ENCODE assay signal across 8 cellular contexts in the genomic region with DNA sequence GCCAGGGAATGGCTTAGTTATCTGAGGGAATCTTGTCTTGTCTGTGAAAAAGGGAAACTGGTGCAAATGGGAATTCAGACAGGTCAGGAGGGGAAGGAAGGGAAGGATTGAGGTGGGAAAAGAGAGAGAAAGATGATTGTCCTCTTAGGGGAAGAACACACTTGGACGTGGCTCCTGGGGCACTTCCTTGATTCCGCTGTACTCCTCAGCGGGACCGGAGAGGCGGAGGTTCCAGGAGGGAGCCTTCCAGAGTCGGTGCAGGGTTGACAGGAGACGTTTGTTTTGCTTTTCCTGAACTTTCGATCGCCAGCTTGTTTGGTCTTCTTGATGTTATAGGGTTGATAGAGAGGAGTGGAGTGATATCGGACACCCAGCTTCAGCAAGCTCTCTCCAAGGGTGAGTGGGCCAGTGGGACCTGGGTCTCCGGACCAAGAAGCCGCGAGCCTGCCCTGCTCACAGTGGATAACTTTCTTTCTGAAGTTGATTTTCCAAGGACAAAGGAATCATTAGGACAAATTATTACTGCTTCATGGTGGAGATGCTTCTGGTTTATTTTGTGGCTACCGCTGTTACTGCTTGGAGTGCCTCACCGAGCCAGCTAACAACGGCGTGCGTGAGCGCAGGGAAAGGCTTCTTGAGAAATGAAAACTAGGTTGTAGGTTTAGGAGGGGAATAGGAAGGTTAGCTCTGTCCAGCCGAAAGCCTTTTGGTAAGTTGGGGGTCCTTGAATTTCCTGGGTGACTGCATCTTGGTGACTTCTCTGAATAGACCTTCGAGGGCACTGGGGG. TPM values are rescaled to one million over a fixed set of nuclear protein-coding genes. Genes with fewer than 3 reads are reported as not detected.
DNase-seq lines count a peak whose midpoint lies in the region; ATAC-seq and TF ChIP-seq lines count a peak whose summit lies in the region.
"Not testable (repeated sequence)": the region's sequence is repeated elsewhere in the genome, so short reads cannot be mapped to it uniquely, and the experiment has no call there.

No MANE protein-coding gene starts in this region.

- not testable (repeated sequence) for H3K27me3 ChIP-seq in H9 (ENCODE audit: insufficient read depth, low read length); Peyer's patch; iPS-18a (ENCODE audit: control insufficient read depth, insufficient read depth, low read length)

- peak overlapping the region; percentile 63 to 74; a peak in 4 of 5 replicates for H3K4me3 Mint-ChIP-seq in H9
- peak overlapping the region; percentile 76 for H3K4me3 Mint-ChIP-seq in activated T-helper 1 cell treated with anti-CD3 and anti-CD28 coated beads, Interleukin-12 subunit alpha, Interleukin-12 subunit beta, Interleukin-2, Interleukin-4 antibody, amounts not matched to agents 30 ng/mL and 10 ng/mL and 1 ng/mL, durations not matched to agents 14 hours and 24 hours and 36 hours
- peak overlapping the region; percentile 67 for H3K4me3 Mint-ChIP-seq in central memory CD8-positive, alpha-beta T cell
- H3K4me3 Mint-ChIP-seq in naive thymus-derived CD8-positive, alpha-beta T cell = peak overlapping the region; percentile 33 to 83 (median 62)

- H3K4me3 ChIP-seq in AG10803 (ENCODE audit: low read length) (peak overlapping the region; percentile 13; the same call in 1 of the 2 replicates), Peyer's patch (peak overlapping the region in 2 of 4 donors; percentile 5 to 43), iPS-18a (ENCODE audit: low read length) (peak overlapping the region; percentile 27)

- H3K18ac ChIP-seq in H9 (ENCODE audit: insufficient read length, low read depth, low read length) = not testable (repeated sequence)

- H2BK15ac ChIP-seq in H9 (ENCODE audit: low read depth, low read length) = not testable (repeated sequence)

- no CpG with 5 or more reads among the region's 21 CpGs for WGBS in H9 (ENCODE audit: extremely low coverage, insufficient read length, low lambda C conversion rate)

- H4K8ac ChIP-seq in H9 (replicated peaks; ENCODE audit: insufficient read length, low read depth, low read length) = not testable (repeated sequence)

- H2AK5ac ChIP-seq in H9 (ENCODE audit: insufficient read length, low read length) = not testable (repeated sequence)

- H2BK20ac ChIP-seq in H9 (ENCODE audit: low read depth, low read length, poor library complexity, severe bottlenecking) = not testable (repeated sequence)

- not testable (repeated sequence) for H3K27ac ChIP-seq in H9 (ENCODE audit: insufficient read length, low read depth, low read length); iPS-18a (ENCODE audit: low read length)
- H3K27ac ChIP-seq in Peyer's patch = peak overlapping the region in 1 of 4 donors; percentile 20

- not testable (repeated sequence) for H3K36me3 Mint-ChIP-seq in H9 (ENCODE audit: insufficient read depth in 1 of 3, low read depth in 3 of 3); activated T-helper 1 cell treated with anti-CD3 and anti-CD28 coated beads, Interleukin-12 subunit alpha, Interleukin-12 subunit beta, Interleukin-2, Interleukin-4 antibody, amounts not matched to agents 30 ng/mL and 10 ng/mL and 1 ng/mL, durations not matched to agents 14 hours and 24 hours and 36 hours (ENCODE audit: low read depth); central memory CD8-positive, alpha-beta T cell (ENCODE audit: insufficient read depth); naive thymus-derived CD8-positive, alpha-beta T cell

- H2BK12ac ChIP-seq in H9 (ENCODE audit: insufficient read length, low read depth, low read length) = not testable (repeated sequence)

- H3K79me1 ChIP-seq in H9 (ENCODE audit: insufficient read depth, low read depth, low read length, poor library complexity, severe bottlenecking) = not testable (repeated sequence)

- not testable (repeated sequence) for H3K4ac ChIP-seq in H9 (ENCODE audit: low read depth, low read length)

- intact Hi-C loops in activated T-helper 1 cell treated with anti-CD3 and anti-CD28 coated beads, Interleukin-12 subunit alpha, Interleukin-12 subunit beta, Interleukin-2, Interleukin-4 antibody, amounts not matched to agents 30 ng/mL and 10 ng/mL and 1 ng/mL, durations not matched to agents 14 hours and 24 hours and 36 hours (cut with micrococcal nuclease) = not testable (repeated sequence)

- H4K20me1 ChIP-seq in H9 (ENCODE audit: control insufficient read depth, insufficient read depth, insufficient read length) = not testable (repeated sequence)

- H3K4me1 Mint-ChIP-seq in H9; central memory CD8-positive, alpha-beta T cell: not testable (repeated sequence)
- peaks cover 32% of the 10 kb centered on the region for H3K4me1 Mint-ChIP-seq in activated T-helper 1 cell treated with anti-CD3 and anti-CD28 coated beads, Interleukin-12 subunit alpha, Interleukin-12 subunit beta, Interleukin-2, Interleukin-4 antibody, amounts not matched to agents 30 ng/mL and 10 ng/mL and 1 ng/mL, durations not matched to agents 14 hours and 24 hours and 36 hours (ENCODE audit: low read depth)
- peaks cover 0 to 14% (median 5%) of the 10 kb centered on the region in 4 donors for H3K4me1 Mint-ChIP-seq in naive thymus-derived CD8-positive, alpha-beta T cell

- H2BK120ac ChIP-seq in H9 (ENCODE audit: low read depth, low read length, poor library complexity, severe bottlenecking) = not testable (repeated sequence)

- not testable (repeated sequence) for H3K4me1 ChIP-seq in H9 (ENCODE audit: insufficient read depth, low read length); Peyer's patch; iPS-18a (ENCODE audit: control insufficient read depth, low read depth, low read length)

- not testable (repeated sequence) for H3K9me3 Mint-ChIP-seq in H9; activated T-helper 1 cell treated with anti-CD3 and anti-CD28 coated beads, Interleukin-12 subunit alpha, Interleukin-12 subunit beta, Interleukin-2, Interleukin-4 antibody, amounts not matched to agents 30 ng/mL and 10 ng/mL and 1 ng/mL, durations not matched to agents 14 hours and 24 hours and 36 hours; central memory CD8-positive, alpha-beta T cell; naive thymus-derived CD8-positive, alpha-beta T cell

- POLR2A ChIA-PET in naive thymus-derived CD8-positive, alpha-beta T cell (lab: Charles Lee) = not testable (repeated sequence)

- H3T11ph ChIP-seq in H9 (ENCODE audit: low read length) = not testable (repeated sequence)

- H3K4me2 ChIP-seq in H9 (ENCODE audit: insufficient read depth, insufficient read length, low read length) = peak overlapping the region; percentile 39

- not testable (repeated sequence) for H3K27ac Mint-ChIP-seq in H9; central memory CD8-positive, alpha-beta T cell (ENCODE audit: low read depth)
- peak overlapping the region; percentile 66 for H3K27ac Mint-ChIP-seq in activated T-helper 1 cell treated with anti-CD3 and anti-CD28 coated beads, Interleukin-12 subunit alpha, Interleukin-12 subunit beta, Interleukin-2, Interleukin-4 antibody, amounts not matched to agents 30 ng/mL and 10 ng/mL and 1 ng/mL, durations not matched to agents 14 hours and 24 hours and 36 hours
- H3K27ac Mint-ChIP-seq in naive thymus-derived CD8-positive, alpha-beta T cell = peak overlapping the region in 7 of 10 donors; percentile 13 to 88 (median 77)

- not testable (repeated sequence) for H3K14ac ChIP-seq in H9 (ENCODE audit: insufficient read depth, low read length)

- not testable (repeated sequence) for H3K36me3 ChIP-seq in Peyer's patch; iPS-18a (ENCODE audit: control insufficient read depth, low read depth, low read length)

- H4K5ac ChIP-seq in H9 (ENCODE audit: insufficient read length, low read depth, low read length) = not testable (repeated sequence)

- ATAC-seq in central memory CD8-positive, alpha-beta T cell (replicated peaks; ENCODE audit: extremely low read depth, poor library complexity, severe bottlenecking); naive thymus-derived CD8-positive, alpha-beta T cell: not testable (repeated sequence)

- not testable (repeated sequence) for H3K9me3 ChIP-seq in H9 (ENCODE audit: control insufficient read depth, low read depth, low read length); Peyer's patch; iPS-18a (ENCODE audit: control insufficient read depth, low read depth, low read length)

- TF ChIP-seq CTCF in AG10803 (conservative IDR thresholded peaks at IDR 0.05; ENCODE audit: low read length); H9 (conservative IDR thresholded peaks at IDR 0.05); Peyer's patch (IDR thresholded peaks at IDR 0.05): not testable (repeated sequence)

- H4K91ac ChIP-seq in H9 (ENCODE audit: insufficient read length, low read depth, low read length) = not testable (repeated sequence)

- not testable (repeated sequence) for H3K27me3 Mint-ChIP-seq in H9 (ENCODE audit: low read depth); activated T-helper 1 cell treated with anti-CD3 and anti-CD28 coated beads, Interleukin-12 subunit alpha, Interleukin-12 subunit beta, Interleukin-2, Interleukin-4 antibody, amounts not matched to agents 30 ng/mL and 10 ng/mL and 1 ng/mL, durations not matched to agents 14 hours and 24 hours and 36 hours (ENCODE audit: insufficient read depth); central memory CD8-positive, alpha-beta T cell; naive thymus-derived CD8-positive, alpha-beta T cell

- not testable (repeated sequence) for H3K79me2 ChIP-seq in H9 (ENCODE audit: insufficient read depth, low read length)

- not testable (repeated sequence) for H3K56ac ChIP-seq in H9 (ENCODE audit: insufficient read length, low read depth, low read length)

- H2BK5ac ChIP-seq in H9 (ENCODE audit: insufficient read length, low read length) = not testable (repeated sequence)

- H3K9ac ChIP-seq in H9 (ENCODE audit: extremely low read depth, insufficient read length, low read length); iPS-18a (ENCODE audit: low read length): not testable (repeated sequence)

- not testable (repeated sequence) for DNase-seq in AG10803 (ENCODE audit: low read depth); activated T-helper 1 cell treated with anti-CD3 and anti-CD28 coated beads, Interleukin-12 subunit alpha, Interleukin-12 subunit beta, Interleukin-2, Interleukin-4 antibody, amounts not matched to agents 30 ng/mL and 10 ng/mL and 1 ng/mL, durations not matched to agents 14 hours and 24 hours and 36 hours (ENCODE audit: low spot score); central memory CD8-positive, alpha-beta T cell (ENCODE audit: low spot score in 2 of 2); naive thymus-derived CD8-positive, alpha-beta T cell
- peak; percentile 28 for DNase-seq in H9
- DNase-seq in Peyer's patch = peak in 2 of 3 donors; percentile 47 to 50
- peak; percentile 34 for DNase-seq in stimulated activated CD8-positive, alpha-beta memory T cell treated with anti-CD3 and anti-CD28 coated beads, Interleukin-4, amount 100 ng/mL, for 48 hours

- not testable (repeated sequence) for H2AFZ ChIP-seq in H9 (ENCODE audit: low read length)

- H3K23me2 ChIP-seq in H9 (ENCODE audit: insufficient read length, low read depth, low read length, poor library complexity, severe bottlenecking) = not testable (repeated sequence)

- not testable (repeated sequence) for H3K23ac ChIP-seq in H9 (ENCODE audit: insufficient read length, low read depth, low read length)

- not testable (repeated sequence) for TF ChIP-seq POLR2A in Peyer's patch (IDR thresholded peaks at IDR 0.05)

RNA-seq across cellular contexts. Expression of gene APOD, which starts 52.4 kb away (rescaled TPM):
- total RNA-seq in H9 (2021) (not detected in 2 replicates), Peyer's patch (10 to 100 TPM; 22.3 to 68.2 (median 35.6) TPM)
- 3.4 and 4.0 TPM in 2 replicates for total RNA-seq in activated T-helper 1 cell treated with anti-CD3 and anti-CD28 coated beads, Interleukin-12 subunit alpha, Interleukin-12 subunit beta, Interleukin-2, Interleukin-4 antibody, amounts not matched to agents 30 ng/mL and 10 ng/mL and 1 ng/mL, durations not matched to agents 14 hours and 24 hours and 36 hours
- not detected for total RNA-seq in naive thymus-derived CD8-positive, alpha-beta T cell
- polyA plus RNA-seq in naive thymus-derived CD8-positive, alpha-beta T cell = not detected
